Comparison of ENCODE assay signal across 1 cellular context in the genomic region with DNA sequence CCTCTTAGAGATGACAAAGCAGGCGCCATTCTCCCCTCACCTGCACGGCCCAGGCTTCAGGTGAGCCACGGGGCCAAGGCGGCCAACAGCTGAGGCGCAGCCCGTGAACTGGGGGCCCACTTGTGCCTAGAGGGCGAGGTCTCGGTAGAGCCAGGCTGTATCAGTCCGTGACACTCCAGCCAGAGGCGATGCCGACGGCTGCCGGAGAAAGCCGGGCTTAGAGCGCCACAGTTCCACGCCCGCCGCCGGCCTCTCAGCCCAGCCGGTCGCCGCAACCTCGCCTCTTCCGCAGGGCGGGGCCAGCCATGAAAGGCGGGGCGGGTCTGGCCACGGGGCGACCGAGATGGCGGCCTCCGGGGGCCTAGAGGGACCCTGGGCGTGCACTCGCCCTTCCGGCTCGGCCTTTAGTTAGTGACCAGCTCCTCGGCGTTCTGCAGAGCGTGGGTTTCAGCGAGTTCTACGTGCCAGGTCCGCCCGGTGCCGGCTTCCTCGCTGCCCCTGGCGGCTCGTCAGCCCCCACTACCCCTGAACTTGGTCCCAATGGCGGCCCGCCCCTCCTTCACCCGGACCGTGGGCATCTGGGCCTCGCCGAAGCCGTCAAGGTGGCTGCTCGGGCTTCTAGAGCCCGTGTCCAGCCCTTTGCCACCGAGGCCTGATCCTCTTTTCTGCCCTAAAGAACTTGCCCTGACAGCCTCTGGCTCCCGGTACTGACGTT.
A peak's percentile ranks its signal among the peaks of the same experiment; 100 is the strongest.
TF ChIP-seq lines count a peak whose summit lies in the region.

A gene (plus strand): TSS at position 390 of the 715 bp plus-strand sequence. CDS start 881 bp downstream, outside the sequence.

TF ChIP-seq in HepG2, 621 proteins besides CTCF, POLR2A, EP300 and RAD21 (continued from another document and continues in another):
- TF ChIP-seq ZNF430 (CRISPR knock-in tag; IDR thresholded peaks at IDR 0.05) (0 out of 2 replicates have a peak, but pooled peaks have one; percentile 74), ZEB1 (IDR thresholded peaks at IDR 0.05; ENCODE audit: insufficient replicate concordance, low read depth) (peak; percentile 76), ZNF619 (CRISPR knock-in tag; IDR thresholded peaks at IDR 0.05) (peak; percentile 69; the same call in 1 of the 2 replicates), ZNF652 (CRISPR knock-in tag; IDR thresholded peaks at IDR 0.05; ENCODE audit: borderline replicate concordance, low read depth) (0 out of 2 replicates have a peak, but pooled peaks have one; percentile 20), LCORL (IDR thresholded peaks at IDR 0.05) (no peak), LCORL (CRISPR knock-in tag; IDR thresholded peaks at IDR 0.05) (peak; percentile 29; the same call in 1 of the 2 replicates), NR2F2 (IDR thresholded peaks at IDR 0.05; ENCODE audit: borderline replicate concordance, low read depth) (no peak), RELA (CRISPR knock-in tag; IDR thresholded peaks at IDR 0.05) (peak; percentile 58; the same call in 1 of the 2 replicates), SALL1 (CRISPR knock-in tag; IDR thresholded peaks at IDR 0.05) (peak; percentile 82), ZNF24 (IDR thresholded peaks at IDR 0.05) (no peak), SIX4 (CRISPR knock-in tag; IDR thresholded peaks at IDR 0.05) (peak; percentile 61), ZNF451 (CRISPR knock-in tag; IDR thresholded peaks at IDR 0.05) (peak; percentile 81), FOSL1 (CRISPR knock-in tag; IDR thresholded peaks at IDR 0.05; ENCODE audit: borderline replicate concordance) (no peak), ZNF501 (CRISPR knock-in tag; IDR thresholded peaks at IDR 0.05) (peak; percentile 98), ZNF615 (CRISPR knock-in tag; IDR thresholded peaks at IDR 0.05; ENCODE audit: borderline replicate concordance) (0 out of 2 replicates have a peak, but pooled peaks have one; percentile 67), AGO2 (optimal IDR thresholded peaks at IDR 0.05; ENCODE audit: low read depth, low read length) (peak; percentile 78), ZNF891 (CRISPR knock-in tag; IDR thresholded peaks at IDR 0.05) (0 out of 2 replicates have a peak, but pooled peaks have one; percentile 32), KMT2B (CRISPR knock-in tag; IDR thresholded peaks at IDR 0.05) (peak; percentile 96), MIXL1 (CRISPR knock-in tag; IDR thresholded peaks at IDR 0.05) (no peak), ARNTL (CRISPR knock-in tag; IDR thresholded peaks at IDR 0.05) (0 out of 2 replicates have a peak, but pooled peaks have one; percentile 50)
- TF ChIP-seq, protein P1, sequence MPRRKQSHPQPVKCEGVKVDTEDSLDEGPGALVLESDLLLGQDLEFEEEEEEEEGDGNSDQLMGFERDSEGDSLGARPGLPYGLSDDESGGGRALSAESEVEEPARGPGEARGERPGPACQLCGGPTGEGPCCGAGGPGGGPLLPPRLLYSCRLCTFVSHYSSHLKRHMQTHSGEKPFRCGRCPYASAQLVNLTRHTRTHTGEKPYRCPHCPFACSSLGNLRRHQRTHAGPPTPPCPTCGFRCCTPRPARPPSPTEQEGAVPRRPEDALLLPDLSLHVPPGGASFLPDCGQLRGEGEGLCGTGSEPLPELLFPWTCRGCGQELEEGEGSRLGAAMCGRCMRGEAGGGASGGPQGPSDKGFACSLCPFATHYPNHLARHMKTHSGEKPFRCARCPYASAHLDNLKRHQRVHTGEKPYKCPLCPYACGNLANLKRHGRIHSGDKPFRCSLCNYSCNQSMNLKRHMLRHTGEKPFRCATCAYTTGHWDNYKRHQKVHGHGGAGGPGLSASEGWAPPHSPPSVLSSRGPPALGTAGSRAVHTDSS (CRISPR knock-in tag; conservative IDR thresholded peaks at IDR 0.05), result no peak
- TF ChIP-seq, protein P2, sequence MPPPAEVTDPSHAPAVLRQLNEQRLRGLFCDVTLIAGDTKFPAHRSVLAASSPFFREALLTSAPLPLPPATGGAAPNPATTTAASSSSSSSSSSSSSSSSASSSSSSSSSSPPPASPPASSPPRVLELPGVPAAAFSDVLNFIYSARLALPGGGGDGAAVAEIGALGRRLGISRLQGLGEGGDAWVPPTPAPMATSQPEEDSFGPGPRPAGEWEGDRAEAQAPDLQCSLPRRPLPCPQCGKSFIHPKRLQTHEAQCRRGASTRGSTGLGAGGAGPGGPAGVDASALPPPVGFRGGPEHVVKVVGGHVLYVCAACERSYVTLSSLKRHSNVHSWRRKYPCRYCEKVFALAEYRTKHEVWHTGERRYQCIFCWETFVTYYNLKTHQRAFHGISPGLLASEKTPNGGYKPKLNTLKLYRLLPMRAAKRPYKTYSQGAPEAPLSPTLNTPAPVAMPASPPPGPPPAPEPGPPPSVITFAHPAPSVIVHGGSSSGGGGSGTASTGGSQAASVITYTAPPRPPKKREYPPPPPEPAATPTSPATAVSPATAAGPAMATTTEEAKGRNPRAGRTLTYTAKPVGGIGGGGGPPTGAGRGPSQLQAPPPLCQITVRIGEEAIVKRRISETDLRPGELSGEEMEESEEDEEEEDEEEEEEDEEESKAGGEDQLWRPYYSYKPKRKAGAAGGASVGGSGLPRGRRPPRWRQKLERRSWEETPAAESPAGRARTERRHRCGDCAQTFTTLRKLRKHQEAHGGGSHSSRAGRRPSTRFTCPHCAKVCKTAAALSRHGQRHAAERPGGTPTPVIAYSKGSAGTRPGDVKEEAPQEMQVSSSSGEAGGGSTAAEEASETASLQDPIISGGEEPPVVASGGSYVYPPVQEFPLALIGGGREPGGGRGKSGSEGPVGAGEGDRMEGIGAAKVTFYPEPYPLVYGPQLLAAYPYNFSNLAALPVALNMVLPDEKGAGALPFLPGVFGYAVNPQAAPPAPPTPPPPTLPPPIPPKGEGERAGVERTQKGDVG (CRISPR knock-in tag; IDR thresholded peaks at IDR 0.05; ENCODE audit: borderline replicate concordance), result peak; percentile 57; the same call in 1 of the 2 replicates
- TF ChIP-seq, protein P3, sequence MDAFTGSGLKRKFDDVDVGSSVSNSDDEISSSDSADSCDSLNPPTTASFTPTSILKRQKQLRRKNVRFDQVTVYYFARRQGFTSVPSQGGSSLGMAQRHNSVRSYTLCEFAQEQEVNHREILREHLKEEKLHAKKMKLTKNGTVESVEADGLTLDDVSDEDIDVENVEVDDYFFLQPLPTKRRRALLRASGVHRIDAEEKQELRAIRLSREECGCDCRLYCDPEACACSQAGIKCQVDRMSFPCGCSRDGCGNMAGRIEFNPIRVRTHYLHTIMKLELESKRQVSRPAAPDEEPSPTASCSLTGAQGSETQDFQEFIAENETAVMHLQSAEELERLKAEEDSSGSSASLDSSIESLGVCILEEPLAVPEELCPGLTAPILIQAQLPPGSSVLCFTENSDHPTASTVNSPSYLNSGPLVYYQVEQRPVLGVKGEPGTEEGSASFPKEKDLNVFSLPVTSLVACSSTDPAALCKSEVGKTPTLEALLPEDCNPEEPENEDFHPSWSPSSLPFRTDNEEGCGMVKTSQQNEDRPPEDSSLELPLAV (CRISPR knock-in tag; conservative IDR thresholded peaks at IDR 0.05; ENCODE audit: low read depth), result no peak
- TF ChIP-seq, protein P4, sequence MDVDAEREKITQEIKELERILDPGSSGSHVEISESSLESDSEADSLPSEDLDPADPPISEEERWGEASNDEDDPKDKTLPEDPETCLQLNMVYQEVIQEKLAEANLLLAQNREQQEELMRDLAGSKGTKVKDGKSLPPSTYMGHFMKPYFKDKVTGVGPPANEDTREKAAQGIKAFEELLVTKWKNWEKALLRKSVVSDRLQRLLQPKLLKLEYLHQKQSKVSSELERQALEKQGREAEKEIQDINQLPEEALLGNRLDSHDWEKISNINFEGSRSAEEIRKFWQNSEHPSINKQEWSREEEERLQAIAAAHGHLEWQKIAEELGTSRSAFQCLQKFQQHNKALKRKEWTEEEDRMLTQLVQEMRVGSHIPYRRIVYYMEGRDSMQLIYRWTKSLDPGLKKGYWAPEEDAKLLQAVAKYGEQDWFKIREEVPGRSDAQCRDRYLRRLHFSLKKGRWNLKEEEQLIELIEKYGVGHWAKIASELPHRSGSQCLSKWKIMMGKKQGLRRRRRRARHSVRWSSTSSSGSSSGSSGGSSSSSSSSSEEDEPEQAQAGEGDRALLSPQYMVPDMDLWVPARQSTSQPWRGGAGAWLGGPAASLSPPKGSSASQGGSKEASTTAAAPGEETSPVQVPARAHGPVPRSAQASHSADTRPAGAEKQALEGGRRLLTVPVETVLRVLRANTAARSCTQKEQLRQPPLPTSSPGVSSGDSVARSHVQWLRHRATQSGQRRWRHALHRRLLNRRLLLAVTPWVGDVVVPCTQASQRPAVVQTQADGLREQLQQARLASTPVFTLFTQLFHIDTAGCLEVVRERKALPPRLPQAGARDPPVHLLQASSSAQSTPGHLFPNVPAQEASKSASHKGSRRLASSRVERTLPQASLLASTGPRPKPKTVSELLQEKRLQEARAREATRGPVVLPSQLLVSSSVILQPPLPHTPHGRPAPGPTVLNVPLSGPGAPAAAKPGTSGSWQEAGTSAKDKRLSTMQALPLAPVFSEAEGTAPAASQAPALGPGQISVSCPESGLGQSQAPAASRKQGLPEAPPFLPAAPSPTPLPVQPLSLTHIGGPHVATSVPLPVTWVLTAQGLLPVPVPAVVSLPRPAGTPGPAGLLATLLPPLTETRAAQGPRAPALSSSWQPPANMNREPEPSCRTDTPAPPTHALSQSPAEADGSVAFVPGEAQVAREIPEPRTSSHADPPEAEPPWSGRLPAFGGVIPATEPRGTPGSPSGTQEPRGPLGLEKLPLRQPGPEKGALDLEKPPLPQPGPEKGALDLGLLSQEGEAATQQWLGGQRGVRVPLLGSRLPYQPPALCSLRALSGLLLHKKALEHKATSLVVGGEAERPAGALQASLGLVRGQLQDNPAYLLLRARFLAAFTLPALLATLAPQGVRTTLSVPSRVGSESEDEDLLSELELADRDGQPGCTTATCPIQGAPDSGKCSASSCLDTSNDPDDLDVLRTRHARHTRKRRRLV (CRISPR knock-in tag; IDR thresholded peaks at IDR 0.05), result peak; percentile 81
- TF ChIP-seq, protein P5, sequence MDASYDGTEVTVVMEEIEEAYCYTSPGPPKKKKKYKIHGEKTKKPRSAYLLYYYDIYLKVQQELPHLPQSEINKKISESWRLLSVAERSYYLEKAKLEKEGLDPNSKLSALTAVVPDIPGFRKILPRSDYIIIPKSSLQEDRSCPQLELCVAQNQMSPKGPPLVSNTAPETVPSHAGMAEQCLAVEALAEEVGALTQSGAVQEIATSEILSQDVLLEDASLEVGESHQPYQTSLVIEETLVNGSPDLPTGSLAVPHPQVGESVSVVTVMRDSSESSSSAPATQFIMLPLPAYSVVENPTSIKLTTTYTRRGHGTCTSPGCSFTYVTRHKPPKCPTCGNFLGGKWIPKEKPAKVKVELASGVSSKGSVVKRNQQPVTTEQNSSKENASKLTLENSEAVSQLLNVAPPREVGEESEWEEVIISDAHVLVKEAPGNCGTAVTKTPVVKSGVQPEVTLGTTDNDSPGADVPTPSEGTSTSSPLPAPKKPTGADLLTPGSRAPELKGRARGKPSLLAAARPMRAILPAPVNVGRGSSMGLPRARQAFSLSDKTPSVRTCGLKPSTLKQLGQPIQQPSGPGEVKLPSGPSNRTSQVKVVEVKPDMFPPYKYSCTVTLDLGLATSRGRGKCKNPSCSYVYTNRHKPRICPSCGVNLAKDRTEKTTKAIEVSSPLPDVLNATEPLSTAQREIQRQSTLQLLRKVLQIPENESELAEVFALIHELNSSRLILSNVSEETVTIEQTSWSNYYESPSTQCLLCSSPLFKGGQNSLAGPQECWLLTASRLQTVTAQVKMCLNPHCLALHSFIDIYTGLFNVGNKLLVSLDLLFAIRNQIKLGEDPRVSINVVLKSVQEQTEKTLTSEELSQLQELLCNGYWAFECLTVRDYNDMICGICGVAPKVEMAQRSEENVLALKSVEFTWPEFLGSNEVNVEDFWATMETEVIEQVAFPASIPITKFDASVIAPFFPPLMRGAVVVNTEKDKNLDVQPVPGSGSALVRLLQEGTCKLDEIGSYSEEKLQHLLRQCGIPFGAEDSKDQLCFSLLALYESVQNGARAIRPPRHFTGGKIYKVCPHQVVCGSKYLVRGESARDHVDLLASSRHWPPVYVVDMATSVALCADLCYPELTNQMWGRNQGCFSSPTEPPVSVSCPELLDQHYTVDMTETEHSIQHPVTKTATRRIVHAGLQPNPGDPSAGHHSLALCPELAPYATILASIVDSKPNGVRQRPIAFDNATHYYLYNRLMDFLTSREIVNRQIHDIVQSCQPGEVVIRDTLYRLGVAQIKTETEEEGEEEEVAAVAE (CRISPR knock-in tag; IDR thresholded peaks at IDR 0.05; ENCODE audit: borderline replicate concordance), result peak; percentile 56; the same call in 1 of the 2 replicates
- TF ChIP-seq, protein P6, sequence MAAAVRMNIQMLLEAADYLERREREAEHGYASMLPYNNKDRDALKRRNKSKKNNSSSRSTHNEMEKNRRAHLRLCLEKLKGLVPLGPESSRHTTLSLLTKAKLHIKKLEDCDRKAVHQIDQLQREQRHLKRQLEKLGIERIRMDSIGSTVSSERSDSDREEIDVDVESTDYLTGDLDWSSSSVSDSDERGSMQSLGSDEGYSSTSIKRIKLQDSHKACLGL (CRISPR knock-in tag; IDR thresholded peaks at IDR 0.05), result peak; percentile 93
- TF ChIP-seq, protein P7, sequence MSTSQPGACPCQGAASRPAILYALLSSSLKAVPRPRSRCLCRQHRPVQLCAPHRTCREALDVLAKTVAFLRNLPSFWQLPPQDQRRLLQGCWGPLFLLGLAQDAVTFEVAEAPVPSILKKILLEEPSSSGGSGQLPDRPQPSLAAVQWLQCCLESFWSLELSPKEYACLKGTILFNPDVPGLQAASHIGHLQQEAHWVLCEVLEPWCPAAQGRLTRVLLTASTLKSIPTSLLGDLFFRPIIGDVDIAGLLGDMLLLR (CRISPR knock-in tag; IDR thresholded peaks at IDR 0.05), result peak; percentile 80
- TF ChIP-seq, protein P8, sequence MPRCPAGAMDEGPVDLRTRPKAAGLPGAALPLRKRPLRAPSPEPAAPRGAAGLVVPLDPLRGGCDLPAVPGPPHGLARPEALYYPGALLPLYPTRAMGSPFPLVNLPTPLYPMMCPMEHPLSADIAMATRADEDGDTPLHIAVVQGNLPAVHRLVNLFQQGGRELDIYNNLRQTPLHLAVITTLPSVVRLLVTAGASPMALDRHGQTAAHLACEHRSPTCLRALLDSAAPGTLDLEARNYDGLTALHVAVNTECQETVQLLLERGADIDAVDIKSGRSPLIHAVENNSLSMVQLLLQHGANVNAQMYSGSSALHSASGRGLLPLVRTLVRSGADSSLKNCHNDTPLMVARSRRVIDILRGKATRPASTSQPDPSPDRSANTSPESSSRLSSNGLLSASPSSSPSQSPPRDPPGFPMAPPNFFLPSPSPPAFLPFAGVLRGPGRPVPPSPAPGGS (CRISPR knock-in tag; IDR thresholded peaks at IDR 0.05), result peak; percentile 66; the same call in 1 of the 2 replicates
- TF ChIP-seq, protein P9, sequence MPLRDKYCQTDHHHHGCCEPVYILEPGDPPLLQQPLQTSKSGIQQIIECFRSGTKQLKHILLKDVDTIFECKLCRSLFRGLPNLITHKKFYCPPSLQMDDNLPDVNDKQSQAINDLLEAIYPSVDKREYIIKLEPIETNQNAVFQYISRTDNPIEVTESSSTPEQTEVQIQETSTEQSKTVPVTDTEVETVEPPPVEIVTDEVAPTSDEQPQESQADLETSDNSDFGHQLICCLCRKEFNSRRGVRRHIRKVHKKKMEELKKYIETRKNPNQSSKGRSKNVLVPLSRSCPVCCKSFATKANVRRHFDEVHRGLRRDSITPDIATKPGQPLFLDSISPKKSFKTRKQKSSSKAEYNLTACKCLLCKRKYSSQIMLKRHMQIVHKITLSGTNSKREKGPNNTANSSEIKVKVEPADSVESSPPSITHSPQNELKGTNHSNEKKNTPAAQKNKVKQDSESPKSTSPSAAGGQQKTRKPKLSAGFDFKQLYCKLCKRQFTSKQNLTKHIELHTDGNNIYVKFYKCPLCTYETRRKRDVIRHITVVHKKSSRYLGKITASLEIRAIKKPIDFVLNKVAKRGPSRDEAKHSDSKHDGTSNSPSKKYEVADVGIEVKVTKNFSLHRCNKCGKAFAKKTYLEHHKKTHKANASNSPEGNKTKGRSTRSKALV (CRISPR knock-in tag; IDR thresholded peaks at IDR 0.05), result peak; percentile 60; the same call in 1 of the 2 replicates
